16 cellular contexts compared by ENCODE assay signal in the genomic region with DNA sequence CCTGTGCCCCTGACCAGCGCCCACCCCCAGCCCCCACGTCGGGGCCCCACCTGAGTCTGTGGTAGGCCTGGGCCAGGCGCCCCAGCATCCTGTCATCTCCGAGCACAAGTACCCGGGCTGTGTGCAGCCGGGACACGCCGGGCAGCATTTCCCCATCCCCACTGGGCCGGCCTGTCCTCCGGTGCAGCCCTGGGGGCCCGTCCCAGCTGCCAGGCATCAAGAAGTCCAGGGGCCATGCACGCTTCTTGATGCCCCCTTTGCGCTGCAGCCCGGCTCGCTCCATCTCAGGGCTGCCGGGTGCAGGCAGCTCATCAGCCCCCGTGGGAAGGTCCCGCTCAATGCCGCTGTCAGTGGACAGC. TPM values are rescaled to one million over a fixed set of nuclear protein-coding genes. Genes with fewer than 3 reads are reported as not detected.
DNase-seq lines count a peak whose midpoint lies in the region; ATAC-seq and TF ChIP-seq lines count a peak whose summit lies in the region.
"Had no signal": no experiment of that assay in that cellular context is flagged by ENCODE, and none has a peak within 500 bp of the region (broad histone marks: within the 10 kb centered on the region; RNA-seq: fewer than 3 reads in every experiment).

No MANE protein-coding gene starts in this region.

- no peaks in the 10 kb centered on the region for H3K27me3 Mint-ChIP-seq in endodermal cell (ENCODE audit: insufficient read depth)
- H3K27me3 Mint-ChIP-seq in stimulated activated memory B cell treated with anti-CD40 and anti-IgM and Interleukin-4, amounts not matched to agents 10 μg/mL and 1 μg/mL and 100 μg/mL, for 72 hours = no peaks in the 10 kb centered on the region

- H3K9me3 ChIP-seq in endodermal cell (ENCODE audit: control insufficient read depth, low read length) = peaks cover 11% of the 10 kb centered on the region

- no peaks in the 10 kb centered on the region for H3K36me3 ChIP-seq in endodermal cell (ENCODE audit: control insufficient read depth, insufficient read depth, low read length)

- TF ChIP-seq CTCF in GM12865 (IDR thresholded peaks at IDR 0.05; ENCODE audit: insufficient read depth, low read depth, low read length, missing control alignments) = no peak
- TF ChIP-seq CTCF in endodermal cell (conservative IDR thresholded peaks at IDR 0.05) = no peak

- no peaks in the 10 kb centered on the region for H3K4me1 ChIP-seq in endodermal cell (ENCODE audit: control insufficient read depth, insufficient read depth, low read length)
- H3K4me1 ChIP-seq: A549 had no signal

- peaks cover 1% of the 10 kb centered on the region for H3K4me1 Mint-ChIP-seq in endodermal cell
- H3K4me1 Mint-ChIP-seq in stimulated activated memory B cell treated with anti-CD40 and anti-IgM and Interleukin-4, amounts not matched to agents 10 μg/mL and 1 μg/mL and 100 μg/mL, for 72 hours = no peaks in the 10 kb centered on the region
- H3K4me1 Mint-ChIP-seq: CD14-positive monocyte had no signal

- no peak overlapping the region for H3K4me3 ChIP-seq in GM12865 (ENCODE audit: low read depth, low read length)
- no peak overlapping the region for H3K4me3 ChIP-seq in endodermal cell (ENCODE audit: low read length)
- H3K4me3 ChIP-seq: A549 had no signal

- peaks cover 2% of the 10 kb centered on the region for H3K9me3 Mint-ChIP-seq in endodermal cell
- peaks cover 3% of the 10 kb centered on the region for H3K9me3 Mint-ChIP-seq in stimulated activated memory B cell treated with anti-CD40 and anti-IgM and Interleukin-4, amounts not matched to agents 10 μg/mL and 1 μg/mL and 100 μg/mL, for 72 hours

- H3K9ac ChIP-seq in endodermal cell (ENCODE audit: extremely low read depth, low read length, poor library complexity, severe bottlenecking) = no peak overlapping the region

- peak; percentile 31 for ATAC-seq in stimulated activated memory B cell treated with anti-CD40 and anti-IgM and Interleukin-4, amounts not matched to agents 10 μg/mL and 1 μg/mL and 100 μg/mL, for 72 hours
- ATAC-seq in HG02938 (IDR thresholded peaks at IDR 0.05; ENCODE audit: unreplicated experiment) = no peak
- no peak for ATAC-seq in GM18858 (IDR thresholded peaks at IDR 0.05; ENCODE audit: unreplicated experiment)
- ATAC-seq: CD8-positive, alpha-beta T cell; HepG2 had no signal

- no peak overlapping the region for H3K4me3 Mint-ChIP-seq in endodermal cell
- H3K4me3 Mint-ChIP-seq in stimulated activated memory B cell treated with anti-CD40 and anti-IgM and Interleukin-4, amounts not matched to agents 10 μg/mL and 1 μg/mL and 100 μg/mL, for 72 hours = no peak overlapping the region
- H3K4me3 Mint-ChIP-seq: CD14-positive monocyte; CD8-positive, alpha-beta T cell had no signal

- H3K36me3 Mint-ChIP-seq in endodermal cell (ENCODE audit: low read depth) = no peaks in the 10 kb centered on the region
- no peaks in the 10 kb centered on the region for H3K36me3 Mint-ChIP-seq in stimulated activated memory B cell treated with anti-CD40 and anti-IgM and Interleukin-4, amounts not matched to agents 10 μg/mL and 1 μg/mL and 100 μg/mL, for 72 hours
- H3K36me3 Mint-ChIP-seq: CD8-positive, alpha-beta T cell had no signal

- H3K27ac ChIP-seq in endodermal cell (ENCODE audit: low read depth, low read length) = no peak overlapping the region
- H3K27ac ChIP-seq: A549 had no signal

- DNase-seq in GM12865 (ENCODE audit: low read depth) (peak; percentile 1), HEK293T (ENCODE audit: extremely low spot score) (peak; percentile 2), endodermal cell (peak; percentile 45), NCI-H1092 treated with DMSO at 0.1 percent for 48 hours (lab: John Stamatoyannopoulos, UW) (no peak)
- DNase-seq: COR-L47, DND-41, GDM1 had no signal

- POLR2A ChIA-PET in HEK293T (lab: Yijun Ruan, JAX) = no interaction called here

- CTCF ChIA-PET in HEK293T (lab: Yijun Ruan, JAX) = no interaction called here

- H3K27me3 ChIP-seq in endodermal cell (ENCODE audit: control insufficient read depth, insufficient read depth, low read length, poor library complexity, severe bottlenecking) = no peaks in the 10 kb centered on the region

- WGBS in endodermal cell (ENCODE audit: insufficient coverage in 1 of 2, insufficient read length in 1 of 2), 2 experiments = 87 to 95% methylated on average over 8 to 20 of the region's 20 CpGs

- H3K27ac Mint-ChIP-seq in endodermal cell = no peak overlapping the region
- no peak overlapping the region for H3K27ac Mint-ChIP-seq in stimulated activated memory B cell treated with anti-CD40 and anti-IgM and Interleukin-4, amounts not matched to agents 10 μg/mL and 1 μg/mL and 100 μg/mL, for 72 hours
- H3K27ac Mint-ChIP-seq: CD8-positive, alpha-beta T cell had no signal

TF ChIP-seq in HEK293T, 16 proteins besides CTCF, POLR2A, EP300 and RAD21:
- TF ChIP-seq TARDBP (IDR thresholded peaks at IDR 0.05) (no peak), ARNT (IDR thresholded peaks at IDR 0.05) (no peak), ELF4 (IDR thresholded peaks at IDR 0.05) (no peak), LEF1 (IDR thresholded peaks at IDR 0.05; ENCODE audit: borderline replicate concordance) (no peak), FOXA1 (IDR thresholded peaks at IDR 0.05) (no peak), BHLHE40 (IDR thresholded peaks at IDR 0.05; ENCODE audit: borderline replicate concordance) (no peak)
TF ChIP-seq in HEK293T: peak in this region for 0.

RNA-seq across cellular contexts. Expression of gene MFSD6L, which starts 29.3 kb away (rescaled TPM):
- 1 to 10 TPM; 3.3 to 5.1 TPM for total RNA-seq in endodermal cell
- 0.25 TPM for polyA plus RNA-seq in endodermal cell (2013, experiment 1 of 2)
- polyA plus RNA-seq in endodermal cell (2013, experiment 2 of 2) = 0.25 TPM
- total RNA-seq: CD8-positive, alpha-beta T cell; HepG2 had no signal
- polyA plus RNA-seq: A549, AG04450, BJ, HepG2 had no signal

RNA-seq across cellular contexts. Expression of gene PIK3R6, which starts 39.0 kb away (rescaled TPM):
- 1 to 10 TPM; 2.1 to 2.5 TPM for total RNA-seq in endodermal cell
- polyA plus RNA-seq in endodermal cell (2013, experiment 1 of 2) = 0.25 TPM
- 0.17 TPM for polyA plus RNA-seq in endodermal cell (2013, experiment 2 of 2)
- total RNA-seq: HepG2 had no signal
- polyA plus RNA-seq: A549, AG04450, BJ, HepG2 had no signal
